Comparison of ENCODE assay signal across 8 cellular contexts in genomic region chr2:68157402-68158133, GRCh38. TPM values are rescaled to one million over a fixed set of nuclear protein-coding genes. Genes with fewer than 3 reads are reported as not detected.
DNase-seq lines count a peak whose midpoint lies in the region; ATAC-seq, FAIRE-seq and TF ChIP-seq lines count a peak whose summit lies in the region.

Gene PNO1 (plus strand): TSS chr2:68157888. CDS start chr2:68157935, 47 bp downstream.

- H3K4me3 ChIP-seq in keratinocyte (ENCODE audit: control insufficient read depth in 2 of 3, extremely low read depth in 1 of 3, insufficient read depth in 2 of 3, low read depth in 1 of 3, low read length in 3 of 3): peak within 1 kb of the TSS; percentile 74 to 97 (median 78)

- H3K27me3 ChIP-seq in keratinocyte (ENCODE audit: control insufficient read depth, extremely low read depth, insufficient read depth, low read length): no peaks in the 10 kb centered on the region

- peak within 1 kb of the TSS; percentile 99 for H3K9ac ChIP-seq in keratinocyte (ENCODE audit: control insufficient read depth, extremely low read depth, insufficient read depth, low read length)

- H2AFZ ChIP-seq in keratinocyte (ENCODE audit: control insufficient read depth, low read length): peak within 1 kb of the TSS; percentile 99

- TF ChIP-seq POLR2A in GM19099 (IDR thresholded peaks at IDR 0.05; ENCODE audit: extremely low read depth, insufficient read length, low read depth): peak; percentile 49

- DNase-seq in AG20443 (ENCODE audit: low spot score) (peak; percentile 99), NCI-H510A (lab: John Stamatoyannopoulos, UW) (peak; percentile 84), cerebellum (ENCODE audit: low spot score) (peak; percentile 95), keratinocyte (ENCODE audit: low read depth, low spot score) (peak; percentile 66)
- peak; percentile 96 for DNase-seq in activated CD4-positive, alpha-beta T cell treated with anti-CD3 and anti-CD28 coated beads for 1 hour
- peak; percentile 91 to 93 for DNase-seq in stimulated activated CD4-positive, alpha-beta T cell treated with anti-CD3 and anti-CD28 coated beads, Interleukin-15, amount 100 ng/mL, for 1 hour (ENCODE audit: low read depth in 1 of 2, low spot score in 1 of 2)

- peaks cover 10% of the 10 kb centered on the region for H3K4me1 ChIP-seq in keratinocyte (ENCODE audit: control insufficient read depth, extremely low read depth, insufficient read depth, low read length)

- dilution Hi-C loops in keratinocyte (cut with MboI; ENCODE audit: extremely low pct_ligation_motif_present, low sequenced_read_pairs): no loop called here

- peaks cover 4 to 15% of the 10 kb centered on the region in 2 experiments for H3K36me3 ChIP-seq in keratinocyte (ENCODE audit: control insufficient read depth in 2 of 2, extremely low read depth in 1 of 2, insufficient read depth in 2 of 2, low read length in 2 of 2)

- no peaks in the 10 kb centered on the region for H4K20me1 ChIP-seq in keratinocyte (ENCODE audit: control insufficient read depth, extremely low read depth, insufficient read depth, low read length)

- peak within 1 kb of the TSS; percentile 93 for H3K4me2 ChIP-seq in keratinocyte (ENCODE audit: control insufficient read depth, extremely low read depth, insufficient read depth, low read depth, low read length)

- H3K9me1 ChIP-seq in keratinocyte (ENCODE audit: control insufficient read depth, extremely low read depth, insufficient read depth, low read length): no peaks in the 10 kb centered on the region

- peak; percentile 74 for FAIRE-seq in keratinocyte (lab: Jason Lieb, UNC)

- no peaks in the 10 kb centered on the region for H3K9me3 ChIP-seq in keratinocyte (ENCODE audit: control insufficient read depth, low read depth, low read length)

- no peak for TF ChIP-seq CTCF in keratinocyte (optimal IDR thresholded peaks at IDR 0.05 in 1 of 3, IDR thresholded peaks at IDR 0.05 in 1 of 3, conservative IDR thresholded peaks at IDR 0.05 in 1 of 3; ENCODE audit: extremely low read depth in 1 of 3, insufficient read depth in 2 of 3, low read length in 3 of 3)

- peaks cover 48% of the 10 kb centered on the region for H3K79me2 ChIP-seq in keratinocyte (ENCODE audit: control insufficient read depth, insufficient read depth, low read length)

- peak within 1 kb of the TSS; percentile 100 for H3K27ac ChIP-seq in keratinocyte (ENCODE audit: control insufficient read depth, insufficient read depth, low read length)

- ATAC-seq in HG03432 (IDR thresholded peaks at IDR 0.05; ENCODE audit: unreplicated experiment): peak; percentile 94

RNA-seq across cellular contexts. Expression of gene PNO1, which starts in this region (rescaled TPM):
- total RNA-seq in cerebellum: 8.4 TPM
- 16.2 to 22.5 TPM (median 18.8 TPM) in 3 replicates for polyA plus RNA-seq in keratinocyte
- 36.7 TPM for polyA plus RNA-seq in keratinocyte (2011; ENCODE audit: low read depth)
- polyA plus RNA-seq in keratinocyte (2011; cell fraction: cytosol; rRNA removed): 15.8 and 22.6 TPM in 2 replicates
- 11.1 and 13.6 TPM in 2 replicates for polyA plus RNA-seq in keratinocyte (2011; cell fraction: nucleus; rRNA removed)
- 19.1 and 21.6 TPM in 2 replicates for polyA plus RNA-seq in keratinocyte (2012; ENCODE audit: low replicate concordance)
- 2.7 to 7.1 TPM (median 3.4 TPM) in 3 replicates for polyA minus RNA-seq in keratinocyte
- polyA minus RNA-seq in keratinocyte (2011; cell fraction: cytosol; rRNA and poly(A)+ RNA removed): 5.6 TPM
- polyA minus RNA-seq in keratinocyte (2011; cell fraction: nucleus; rRNA and poly(A)+ RNA removed): 3.2 and 3.5 TPM in 2 replicates

Comparison
In these comparisons a context has a peak if more than half of its experiments do, and no peak if none do; other contexts are left out.
1. Peak in every context shown above with its lines: DNase-seq, ATAC-seq, H3K4me3 ChIP-seq and H3K27ac ChIP-seq.